Comparison of ENCODE assay signal across 22 cellular contexts in genomic region chr9:90948156-90948555, GRCh38.
"Had no signal": no experiment of that assay in that cellular context is flagged by ENCODE, and none has a peak within 500 bp of the region (broad histone marks: within the 10 kb centered on the region; RNA-seq: fewer than 3 reads in every experiment).

No MANE protein-coding gene starts in this region.

- ATAC-seq: activated T-cell treated with anti-CD3 and anti-CD28 coated beads, Interleukin-2, amount 50 U/mL, for 72 hours; foreskin keratinocyte; left ventricle myocardium superior; natural killer cell treated with Interleukin-12 subunit alpha and Interleukin-12 subunit beta and Interleukin-15 and Interleukin-18, amount 100 ng/mL, for 72 hours had no signal

- H3K36me3 ChIP-seq: breast epithelium, prostate gland, spleen, thoracic aorta had no signal

- H3K4me1 ChIP-seq: breast epithelium, prostate gland, spleen had no signal

- DNase-seq: activated CD4-positive, alpha-beta memory T cell treated with anti-CD3 and anti-CD28 coated beads for 36 hours; activated CD4-positive, alpha-beta T cell treated with anti-CD3 and anti-CD28 coated beads for 48 hours; activated effector memory CD4-positive, alpha-beta T cell treated with Interleukin-2 at 50 U/mL for 16 hours; activated naive CD4-positive, alpha-beta T cell treated with anti-CD3 and anti-CD28 coated beads for 36 hours; activated naive CD8-positive, alpha-beta T cell treated with anti-CD3 and anti-CD28 coated beads, Interleukin-2, amount 10 ng/mL, durations not matched to agents 7 days and 5 days; activated T-cell treated with anti-CD3 and anti-CD28 coated beads, Interleukin-2, amount 50 U/mL, for 72 hours; amniotic stem cell; cortex of kidney; foreskin keratinocyte; immature natural killer cell; left ventricle myocardium superior; mammary epithelial cell; midbrain; spleen; stimulated activated CD4-positive, alpha-beta T cell treated with anti-CD3 and anti-CD28 coated beads, Interleukin-4, amount 100 ng/mL, for 1 hour; stimulated activated naive CD4-positive, alpha-beta T cell treated with Interleukin-2 at 50 U/mL for 16 hours; T1000 had no signal

- H3K27ac ChIP-seq: breast epithelium, epithelial cell of prostate, foreskin keratinocyte, prostate gland, spleen, thoracic aorta had no signal

- H3K27me3 ChIP-seq: breast epithelium, foreskin keratinocyte had no signal

- H3K4me3 ChIP-seq: breast epithelium, prostate gland, spleen, thoracic aorta had no signal

- H3K9me3 ChIP-seq: breast epithelium, prostate gland, spleen, thoracic aorta had no signal
